8 cellular contexts compared by ENCODE assay signal in the genomic region with DNA sequence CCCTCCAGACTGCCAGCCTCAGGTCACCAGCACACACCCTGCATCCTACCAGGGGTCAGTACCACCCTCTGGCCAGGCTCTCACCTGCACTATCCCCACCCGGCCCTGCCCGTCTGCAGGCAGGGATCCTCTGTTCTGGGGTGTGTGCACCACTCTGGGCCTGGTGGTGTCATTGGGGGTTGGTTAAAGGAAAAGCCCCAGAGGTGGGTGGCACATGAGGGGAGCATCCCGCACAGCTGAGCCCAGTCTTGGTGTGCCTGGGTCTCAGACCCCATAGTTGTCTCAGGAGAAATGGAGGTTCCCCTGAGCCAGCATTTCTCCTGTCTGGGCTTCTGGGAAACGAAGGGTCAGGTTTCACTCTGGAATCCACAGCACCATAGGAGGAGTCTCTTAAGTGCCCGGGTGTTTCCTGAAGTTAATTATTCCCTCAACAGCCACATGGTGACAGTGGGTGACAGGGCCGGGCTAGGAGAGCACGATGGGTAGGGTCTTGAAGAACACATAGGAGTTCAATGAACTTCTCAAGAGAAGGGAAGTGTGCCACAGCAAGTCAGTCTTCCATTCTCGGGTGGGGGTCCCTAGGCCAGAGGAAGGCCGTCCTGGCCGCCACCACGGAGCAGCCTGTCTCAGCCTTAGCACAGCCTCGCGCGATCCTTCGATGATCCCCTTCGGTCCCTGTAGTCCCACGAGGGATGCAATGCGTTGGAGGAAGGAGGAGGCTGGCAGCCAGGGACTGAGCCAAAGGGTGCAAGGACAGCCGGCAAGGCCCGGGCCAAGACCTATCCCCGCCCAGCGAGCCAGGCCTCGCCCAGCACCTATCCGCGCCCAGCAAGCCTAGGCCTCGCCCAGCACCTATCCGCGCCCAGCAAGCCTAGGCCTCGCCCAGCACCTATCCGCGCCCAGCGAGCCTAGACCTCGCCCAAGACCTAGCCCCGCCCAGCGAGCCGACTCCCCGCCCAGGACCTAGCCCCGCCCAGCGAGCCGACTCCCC. TPM values are rescaled to one million over a fixed set of nuclear protein-coding genes. Genes with fewer than 3 reads are reported as not detected.
A peak's percentile ranks its signal among the peaks of the same experiment; 100 is the strongest.
DNase-seq lines count a peak whose midpoint lies in the region; ATAC-seq and TF ChIP-seq lines count a peak whose summit lies in the region.

No MANE protein-coding gene starts in this region.

- peaks cover 16 to 37% of the 10 kb centered on the region in 2 donors for H3K36me3 Mint-ChIP-seq in CD4-positive, alpha-beta memory T cell

- DNase-seq in CD4-positive, alpha-beta memory T cell = peak; percentile 72 to 81 (median 78)
- DNase-seq in PC-3 (peak; percentile 66), fibroblast of villous mesenchyme (ENCODE audit: low read depth) (peak; percentile 83)
- DNase-seq in activated T-helper 1 cell treated with anti-CD3 and anti-CD28 coated beads, Interleukin-2, amount 50 U/mL, for 16 hours (ENCODE audit: low read depth in 1 of 2, low spot score in 1 of 2) = peak; percentile 34 to 55

- intact Hi-C loops in CD4-positive, alpha-beta memory T cell (cut with micrococcal nuclease) = loop anchor here (5.0 to 10.0 kb wide), 4 partner anchors 262 to 527 kb away; partner anchors contain the start of gene ING5
- intact Hi-C loops in PC-3 (cut with micrococcal nuclease) = loop anchor here (5.0 kb wide), 1 partner anchor 152 kb away; the partner anchor contains the start of gene STK25

- peak overlapping the region; percentile 12 for H3K27ac ChIP-seq in CD4-positive, alpha-beta memory T cell (ENCODE audit: low read depth, low read length)
- H3K27ac ChIP-seq in PC-3 (ENCODE audit: low read length) = peak overlapping the region; percentile 5; the same call in 1 of the 2 replicates
- H3K27ac ChIP-seq in stomach smooth muscle (ENCODE audit: low read length) = peak overlapping the region; percentile 70

- H3K79me2 ChIP-seq in PC-3 (ENCODE audit: low read length) = peaks cover 37% of the 10 kb centered on the region

- H3K9ac ChIP-seq in PC-3 (ENCODE audit: low read length) (0 out of 2 replicates have a peak overlapping the region, but pooled peaks have one; percentile 29), stomach smooth muscle (ENCODE audit: low read length in 2 of 2) (peak overlapping the region in 1 of 2 donors; percentile 13)

- no peaks in the 10 kb centered on the region for H3K9me2 ChIP-seq in PC-3 (replicated peaks; ENCODE audit: low read length)

- H3K9me3 Mint-ChIP-seq in CD4-positive, alpha-beta memory T cell = peaks cover 0 to 1% (median 0%) of the 10 kb centered on the region in 8 donors

- ATAC-seq in HG02642 (IDR thresholded peaks at IDR 0.05; ENCODE audit: poor library complexity, unreplicated experiment) (peak; percentile 29), PC-3 (peak; percentile 78), GM18498 (IDR thresholded peaks at IDR 0.05; ENCODE audit: unreplicated experiment) (no peak)

- H2AFZ ChIP-seq in PC-3 (ENCODE audit: low read length) (peak overlapping the region; percentile 59), neuron (ENCODE audit: low read depth, low read length) (no peak overlapping the region)

- peaks cover 15% of the 10 kb centered on the region for H3K4me1 ChIP-seq in CD4-positive, alpha-beta memory T cell (ENCODE audit: insufficient read depth, low read length)
- H3K4me1 ChIP-seq in PC-3 (ENCODE audit: insufficient read depth, low read length) (peaks cover 18% of the 10 kb centered on the region), neuron (ENCODE audit: insufficient read depth, low read length) (peaks cover 6% of the 10 kb centered on the region), stomach smooth muscle (ENCODE audit: control insufficient read depth, insufficient read depth, low read length) (peaks cover 22% of the 10 kb centered on the region)

- BruUV-seq in PC-3 (replicated peaks; lab: Mats Ljungman, UMichigan) = no TSS peak

- H3K4me3 Mint-ChIP-seq in CD4-positive, alpha-beta memory T cell = peak overlapping the region in 3 of 8 donors; percentile 4 to 63 (median 32)

- peaks cover 30% of the 10 kb centered on the region for H4K20me1 ChIP-seq in PC-3 (ENCODE audit: low read length)

- H3K27ac Mint-ChIP-seq in CD4-positive, alpha-beta memory T cell = peak overlapping the region; percentile 48 to 88 (median 62)

- no peaks in the 10 kb centered on the region for H3K9me3 ChIP-seq in CD4-positive, alpha-beta memory T cell (ENCODE audit: control insufficient read depth in 1 of 2, low read length in 2 of 2)
- H3K9me3 ChIP-seq in PC-3 (ENCODE audit: low read length) = no peaks in the 10 kb centered on the region
- H3K9me3 ChIP-seq in neuron (ENCODE audit: low read length) = no peaks in the 10 kb centered on the region
- H3K9me3 ChIP-seq in stomach smooth muscle (ENCODE audit: control insufficient read depth in 2 of 2, low read length in 2 of 2) = no peaks in the 10 kb centered on the region

- H3F3A ChIP-seq in PC-3 (ENCODE audit: low read length, unreplicated experiment) = no peaks in the 10 kb centered on the region

- peaks cover 6 to 30% (median 15%) of the 10 kb centered on the region in 4 donors for H3K4me1 Mint-ChIP-seq in CD4-positive, alpha-beta memory T cell

- H3K36me3 ChIP-seq in CD4-positive, alpha-beta memory T cell (ENCODE audit: insufficient read depth, low read length) = peaks cover 24% of the 10 kb centered on the region
- H3K36me3 ChIP-seq in PC-3 (ENCODE audit: low read depth, low read length) (peaks cover 46% of the 10 kb centered on the region), neuron (ENCODE audit: insufficient read depth, low read length) (peaks cover 47% of the 10 kb centered on the region), stomach smooth muscle (ENCODE audit: control insufficient read depth in 2 of 2, insufficient read depth in 2 of 2, low read length in 2 of 2) (peaks cover 23 to 27% of the 10 kb centered on the region in 2 donors)

- CTCF ChIA-PET in CD4-positive, alpha-beta memory T cell (lab: Charles Lee; ENCODE audit: partially characterized antibody) = no interaction called here
- CTCF ChIA-PET in PC-3 (lab: Charles Lee) = no interaction called here

- POLR2A ChIA-PET in CD4-positive, alpha-beta memory T cell (lab: Charles Lee; ENCODE audit: partially characterized antibody) = no interaction called here
- POLR2A ChIA-PET in PC-3 (lab: Charles Lee; ENCODE audit: unreplicated experiment) = no interaction called here

- no peaks in the 10 kb centered on the region for H3K27me3 ChIP-seq in CD4-positive, alpha-beta memory T cell (ENCODE audit: insufficient read depth, low read length)
- H3K27me3 ChIP-seq in PC-3 (ENCODE audit: low read length) (no peaks in the 10 kb centered on the region), neuron (ENCODE audit: insufficient read depth, low read length) (no peaks in the 10 kb centered on the region), stomach smooth muscle (ENCODE audit: control insufficient read depth in 1 of 2, insufficient read depth in 2 of 2, low read length in 2 of 2) (no peaks in the 10 kb centered on the region)

- peak overlapping the region; percentile 70 for H3K4me2 ChIP-seq in PC-3 (ENCODE audit: low read length)

- H3K27me3 Mint-ChIP-seq in CD4-positive, alpha-beta memory T cell = no peaks in the 10 kb centered on the region

- TF ChIP-seq CTCF in PC-3 (conservative IDR thresholded peaks at IDR 0.05; ENCODE audit: low read depth, low read length) (no peak), fibroblast of villous mesenchyme (IDR thresholded peaks at IDR 0.05; ENCODE audit: insufficient read depth, low read depth, low read length) (no peak)

- H3K4me3 ChIP-seq in CD4-positive, alpha-beta memory T cell (ENCODE audit: low read length in 2 of 2) = no peak overlapping the region
- H3K4me3 ChIP-seq in PC-3 (ENCODE audit: low read length) (peak overlapping the region; percentile 25; the same call in 1 of the 2 replicates), fibroblast of villous mesenchyme (ENCODE audit: low read depth, low read length) (peak overlapping the region; percentile 24), neuron (ENCODE audit: low read length) (peak overlapping the region; percentile 31), stomach smooth muscle (ENCODE audit: low read length in 2 of 2) (peak overlapping the region; percentile 41 to 62)

RNA-seq across cellular contexts. Expression of gene FARP2, which starts 1.1 kb away (rescaled TPM):
- 10 to 100 TPM; 17.2 to 21.8 TPM for total RNA-seq in CD4-positive, alpha-beta memory T cell
- polyA plus RNA-seq in CD4-positive, alpha-beta memory T cell = 1 to 10 TPM; 3.9 to 5.5 TPM
- 24.5 and 29.9 TPM in 2 replicates for total RNA-seq in PC-3 (2014; rRNA removed)
- total RNA-seq in fibroblast of villous mesenchyme = 34.1 and 37.6 TPM in 2 replicates

RNA-seq across cellular contexts. Expression of gene SEPTIN2, which starts 39.2 kb away (rescaled TPM):
- total RNA-seq in CD4-positive, alpha-beta memory T cell = 100 to 1,000 TPM; 332 to 362 TPM
- polyA plus RNA-seq in CD4-positive, alpha-beta memory T cell = 100 to 1,000 TPM; 187 to 249 TPM
- total RNA-seq in PC-3 (2014; rRNA removed) = 185 and 207 TPM in 2 replicates
- 426 and 577 TPM in 2 replicates for total RNA-seq in fibroblast of villous mesenchyme

RNA-seq across cellular contexts. Expression of gene HDLBP, which starts 39.5 kb away (rescaled TPM):
- total RNA-seq in CD4-positive, alpha-beta memory T cell = 100 to 1,000 TPM; 166 to 183 TPM
- 10 to 100 TPM; 24.7 to 82.3 TPM for polyA plus RNA-seq in CD4-positive, alpha-beta memory T cell
- total RNA-seq in PC-3 (2014; rRNA removed) = 410 and 505 TPM in 2 replicates
- 1,089 and 1,343 TPM in 2 replicates for total RNA-seq in fibroblast of villous mesenchyme

Comparison
In these comparisons a context has a peak if more than half of its experiments do, and no peak if none do; other contexts are left out.
1. H3K27ac ChIP-seq: peak in every context shown above with its lines; median percentile 70 in stomach smooth muscle; 12 in CD4-positive, alpha-beta memory T cell; 5 in PC-3.
2. H3K4me3 ChIP-seq: peak in PC-3 (single experiment), fibroblast of villous mesenchyme (single experiment), neuron (single experiment) and stomach smooth muscle (2 of 2); none in CD4-positive, alpha-beta memory T cell (0 of 2).
3. Peak in every context shown above with its lines, with median percentiles within 50 percentile points of each other: DNase-seq.